ENCODE assay signal across 25 cellular contexts in the genomic region with DNA sequence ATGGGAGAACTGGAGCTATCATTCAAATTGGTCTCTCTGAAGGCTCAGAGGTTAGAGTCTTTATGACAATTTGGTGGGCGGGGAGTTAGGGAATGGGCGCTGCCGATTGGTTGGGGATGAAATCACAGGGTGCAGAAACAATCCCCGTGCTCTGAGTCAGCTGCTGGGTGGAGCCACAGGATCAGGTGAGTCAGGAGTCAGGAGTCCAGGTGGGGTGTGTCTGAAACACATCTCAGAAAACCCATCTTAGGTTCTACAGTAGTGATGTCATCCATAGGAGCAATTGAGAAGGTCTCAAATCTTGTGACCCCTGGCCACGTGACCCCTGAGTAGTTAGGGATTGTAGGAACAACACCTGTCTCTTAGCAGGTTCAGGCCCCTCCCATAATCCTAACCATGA. TPM values are rescaled to one million over a fixed set of nuclear protein-coding genes. Genes with fewer than 3 reads are reported as not detected.
DNase-seq lines count a peak whose midpoint lies in the region; ATAC-seq, FAIRE-seq and TF ChIP-seq lines count a peak whose summit lies in the region.
"Had no signal": no experiment of that assay in that cellular context is flagged by ENCODE, and none has a peak within 500 bp of the region (broad histone marks: within the 10 kb centered on the region; RNA-seq: fewer than 3 reads in every experiment).

No MANE protein-coding gene starts in this region.

- ATAC-seq in right cardiac atrium (no peak), left cardiac atrium (no peak)
- ATAC-seq: activated T-cell treated with anti-CD3 and anti-CD28 coated beads, Interleukin-2, amount 50 U/mL, for 4 hours; Panc1 had no signal

- WGBS in right cardiac atrium: 95% methylated on average over 5 of the region's 5 CpGs
- 81% methylated on average over 5 of the region's 5 CpGs; no CpG with 5 or more reads in 1 of the 2 experiments for WGBS in H1 (ENCODE audit: extremely low coverage in 1 of 2, insufficient coverage in 1 of 2, insufficient read length in 1 of 2, insufficient replicate concordance in 2 of 2, low coverage in 1 of 2, low lambda C conversion rate in 2 of 2, missing lambda C conversion rate in 1 of 2), 2 experiments

- no peak overlapping the region for H4K5ac ChIP-seq in H1 (ENCODE audit: insufficient read length, low read depth, low read length)

- no peaks in the 10 kb centered on the region for H3K9me2 ChIP-seq in MM.1S (replicated peaks; ENCODE audit: insufficient read depth, low read length)
- H3K9me2 ChIP-seq: SK-N-SH had no signal

- no peak overlapping the region for H4K8ac ChIP-seq in H1 (ENCODE audit: extremely low read depth, insufficient read depth, low read length)

- H3K9ac ChIP-seq in H1 (replicated peaks in 1 of 4; ENCODE audit: extremely low read depth in 1 of 4, low read depth in 3 of 4, low read length in 3 of 4) (no peak overlapping the region), MM.1S (ENCODE audit: low read length) (no peak overlapping the region)
- H3K9ac ChIP-seq: SK-N-SH had no signal

- no peak for TF ChIP-seq EP300 in H1 (IDR thresholded peaks at IDR 0.05; ENCODE audit: borderline replicate concordance in 1 of 2, low read depth in 2 of 2, low read length in 2 of 2)

- H3K23ac ChIP-seq in H1 (ENCODE audit: insufficient read length): no peak overlapping the region

- peak overlapping the region; percentile 83; the same call in 1 of the 2 replicates for H2BK12ac ChIP-seq in H1 (ENCODE audit: low read depth, low read length)

- H3K56ac ChIP-seq in H1 (replicated peaks; ENCODE audit: insufficient read length, low read depth, low read length): no peak overlapping the region

- H3K79me1 ChIP-seq in H1 (ENCODE audit: low read depth, low read length): no peaks in the 10 kb centered on the region

- H3K9me3 ChIP-seq in right cardiac atrium (ENCODE audit: control insufficient read depth, low read length) (no peaks in the 10 kb centered on the region), H1 (ENCODE audit: insufficient read depth in 2 of 2, low read depth in 1 of 2, low read length in 1 of 2) (peaks cover 10 to 13% of the 10 kb centered on the region in 2 experiments; a peak in 3 of 4 replicates), muscle layer of duodenum (ENCODE audit: control insufficient read depth in 1 of 2, low read length in 2 of 2) (no peaks in the 10 kb centered on the region), MM.1S (replicated peaks; ENCODE audit: insufficient read depth, low read length) (no peaks in the 10 kb centered on the region)
- H3K9me3 ChIP-seq: SK-N-SH, suprapubic skin had no signal

- H3K79me2 ChIP-seq in H1 (ENCODE audit: control insufficient read depth in 1 of 2, insufficient read depth in 2 of 2, low read length in 2 of 2) (no peaks in the 10 kb centered on the region), MM.1S (ENCODE audit: low read length) (no peaks in the 10 kb centered on the region)

- H2BK5ac ChIP-seq in H1 (ENCODE audit: low read depth, low read length): peak overlapping the region; percentile 62; the same call in 1 of the 2 replicates

- no peak overlapping the region for H2BK120ac ChIP-seq in H1 (replicated peaks; ENCODE audit: low read depth, low read length)

- CTCF ChIA-PET in H1 (lab: Charles Lee; ENCODE audit: partially characterized antibody): interaction anchor here (4.3 kb wide), 1 partner anchor 10 kb away, joined by 32 read pairs; no protein-coding TSS in a partner anchor

- H3K27ac ChIP-seq in right cardiac atrium (ENCODE audit: low read length) (peak overlapping the region; percentile 55), H1 (ENCODE audit: low read depth, low read length) (no peak overlapping the region), muscle layer of duodenum (ENCODE audit: low read length) (peak overlapping the region; percentile 39), MM.1S (ENCODE audit: low read length) (no peak overlapping the region)
- H3K27ac ChIP-seq: suprapubic skin had no signal

- H3K27me3 ChIP-seq in right cardiac atrium (ENCODE audit: control insufficient read depth, insufficient read depth): no peaks in the 10 kb centered on the region
- H3K27me3 ChIP-seq in H1 (replicated peaks in 1 of 4; ENCODE audit: control insufficient read depth in 3 of 4, extremely low read depth in 1 of 4, insufficient read depth in 3 of 4, low read length in 3 of 4): peaks cover 0 to 2% (median 0%) of the 10 kb centered on the region in 4 experiments; a peak in 1 of 7 replicates
- no peaks in the 10 kb centered on the region for H3K27me3 ChIP-seq in muscle layer of duodenum (ENCODE audit: low read depth, low read length)
- no peaks in the 10 kb centered on the region for H3K27me3 ChIP-seq in MM.1S (replicated peaks; ENCODE audit: insufficient read depth, low read length)

- intact Hi-C loops in right cardiac atrium (cut with DNase I): loop anchor here in 3 of 4 donors (5.0 to 10.0 kb wide), 4 partner anchors 183 to 385 kb away; no protein-coding TSS in a partner anchor
- intact Hi-C loops in left cardiac atrium (cut with DNase I): loop anchor here in 1 of 2 donors (10.0 kb wide), 1 partner anchor 383 kb away; no protein-coding TSS in a partner anchor

- H3K36me3 ChIP-seq in H1 (ENCODE audit: control insufficient read depth in 2 of 4, insufficient read depth in 4 of 4, low read length in 3 of 4) (peaks cover 0 to 2% (median 0%) of the 10 kb centered on the region in 4 experiments; a peak in 1 of 8 replicates), muscle layer of duodenum (ENCODE audit: control insufficient read depth in 1 of 2, insufficient read depth in 2 of 2, low read length in 2 of 2) (no peaks in the 10 kb centered on the region), MM.1S (replicated peaks; ENCODE audit: insufficient read depth, low read length) (no peaks in the 10 kb centered on the region)
- H3K36me3 ChIP-seq: suprapubic skin had no signal

- H2BK15ac ChIP-seq in H1 (ENCODE audit: low read length): peak overlapping the region; percentile 25; the same call in 1 of the 2 replicates

- TF ChIP-seq CTCF in H1 (IDR thresholded peaks at IDR 0.05; ENCODE audit: control extremely low read depth in 1 of 3, insufficient read depth in 1 of 3, low read depth in 1 of 3, low read length in 3 of 3) (no peak), MM.1S (IDR thresholded peaks at IDR 0.05; ENCODE audit: low read length) (no peak)

- peak overlapping the region; percentile 24; the same call in 1 of the 2 replicates for H2AK5ac ChIP-seq in H1 (ENCODE audit: low read depth, low read length)

- H3F3A ChIP-seq in MM.1S (ENCODE audit: insufficient read depth, low read length): no peaks in the 10 kb centered on the region

- no peak overlapping the region for H3K4ac ChIP-seq in H1 (replicated peaks; ENCODE audit: insufficient read length, low read depth, low read length)

- POLR2A ChIA-PET in H1 (lab: Charles Lee; ENCODE audit: partially characterized antibody): interaction anchor here (0.6 kb wide), 1 partner anchor 410 kb away, joined by 4 read pairs; no protein-coding TSS in a partner anchor

- peak overlapping the region; percentile 34; the same call in 1 of the 2 replicates for H3K18ac ChIP-seq in H1 (ENCODE audit: extremely low read depth, low read length)

- TF ChIP-seq RAD21 in H1 (IDR thresholded peaks at IDR 0.05 in 1 of 2, conservative IDR thresholded peaks at IDR 0.05 in 1 of 2; ENCODE audit: low read depth in 2 of 2, low read length in 2 of 2): no peak

- TF ChIP-seq POLR2A in H1 (IDR thresholded peaks at IDR 0.05; ENCODE audit: control extremely low read depth in 1 of 2, low read depth in 2 of 2, low read length in 2 of 2): no peak

- no peak overlapping the region for H2AFZ ChIP-seq in H1 (ENCODE audit: low read length)
- no peak overlapping the region for H2AFZ ChIP-seq in MM.1S (ENCODE audit: low read length)

- no peak overlapping the region for H3K4me3 ChIP-seq in right cardiac atrium (ENCODE audit: low read length)
- no peak overlapping the region for H3K4me3 ChIP-seq in H1 (ENCODE audit: extremely low read depth in 1 of 4, insufficient read depth in 2 of 4, low read depth in 3 of 4, low read length in 4 of 4)
- no peak overlapping the region for H3K4me3 ChIP-seq in muscle layer of duodenum (ENCODE audit: low read depth in 1 of 2, low read length in 2 of 2)
- H3K4me3 ChIP-seq in MM.1S (ENCODE audit: low read length): no peak overlapping the region
- H3K4me3 ChIP-seq: lung, suprapubic skin had no signal

- no peaks in the 10 kb centered on the region for H4K20me1 ChIP-seq in H1 (replicated peaks in 1 of 2; ENCODE audit: control insufficient read depth in 1 of 2, insufficient read depth in 2 of 2, low read length in 2 of 2)
- H4K20me1 ChIP-seq in MM.1S (ENCODE audit: insufficient read depth, low read length): no peaks in the 10 kb centered on the region

- no peak for FAIRE-seq in H1 (lab: Jason Lieb, UNC)
- FAIRE-seq: astrocyte, HTR-8/SVneo had no signal

- no peak overlapping the region for H3K14ac ChIP-seq in H1 (ENCODE audit: insufficient read length)

- H3K4me2 ChIP-seq in H1 (ENCODE audit: insufficient read depth in 1 of 2, low read depth in 2 of 2, low read length in 2 of 2): no peak overlapping the region
- no peak overlapping the region for H3K4me2 ChIP-seq in MM.1S (ENCODE audit: low read depth, low read length)
- H3K4me2 ChIP-seq: SK-N-SH had no signal

- peak overlapping the region; percentile 49; the same call in 1 of the 2 replicates for H2BK20ac ChIP-seq in H1 (ENCODE audit: low read length)

- H4K91ac ChIP-seq in H1 (replicated peaks; ENCODE audit: insufficient read length, low read length): peak overlapping the region; percentile 14

- DNase-seq in right cardiac atrium (no peak), left cardiac atrium (no peak), H1 (ENCODE audit: low read depth in 1 of 2, low spot score in 2 of 2) (no peak), cerebellum (ENCODE audit: low spot score) (no peak), MM.1S (no peak), HCEC 1CT (no peak)
- DNase-seq: activated CD8-positive, alpha-beta memory T cell treated with anti-CD3 and anti-CD28 coated beads for 24 hours; activated naive CD4-positive, alpha-beta T cell treated with anti-CD3 and anti-CD28 coated beads, Interleukin-2, amount 50 U/mL, for 16 hours; activated T-cell treated with anti-CD3 and anti-CD28 coated beads, Interleukin-2, amount 50 U/mL, for 4 hours; effector memory CD4-positive, alpha-beta T cell; immature natural killer cell; Kasumi-1; NCI-H1092 treated with DMSO at 0.1 percent for 48 hours; NCI-H2029 treated with DMSO at 0.1 percent for 48 hours; NCI-H446; occipital lobe; retina; SK-N-SH; stimulated activated CD4-positive, alpha-beta T cell treated with anti-CD3 and anti-CD28 coated beads, Interleukin-15, amount 100 ng/mL, for 24 hours had no signal

- no peaks in the 10 kb centered on the region for H3K23me2 ChIP-seq in H1 (ENCODE audit: low read depth, low read length)

- H3K4me1 ChIP-seq in right cardiac atrium (ENCODE audit: control insufficient read depth, insufficient read depth, low read length) (peaks cover 7% of the 10 kb centered on the region), H1 (replicated peaks in 1 of 4; ENCODE audit: control insufficient read depth in 3 of 4, insufficient read depth in 4 of 4, low read length in 3 of 4) (peaks cover 13 to 34% (median 27%) of the 10 kb centered on the region in 4 experiments), muscle layer of duodenum (ENCODE audit: control insufficient read depth in 1 of 2, insufficient read depth in 2 of 2, low read length in 2 of 2) (peaks cover 12 to 26% of the 10 kb centered on the region in 2 donors), MM.1S (ENCODE audit: low read length) (no peaks in the 10 kb centered on the region)

RNA-seq across cellular contexts. Expression of a gene that starts 41.6 kb away (rescaled TPM):
- total RNA-seq in right cardiac atrium: 1 to 10 TPM; 4.9 to 8.2 (median 7.3) TPM
- polyA plus RNA-seq in right cardiac atrium: 1.6 TPM
- 1 to 10 TPM; 5.3 to 8.6 TPM for total RNA-seq in left cardiac atrium
- 2.0 and 2.6 TPM in 2 replicates for total RNA-seq in H1 (2021; fragmentation: NEBNext Ultra II Directional; extraction: Animal tissue kit (Norgen Biotek cat#: 25700))
- polyA plus RNA-seq in H1 (2011; rRNA removed): 0.72 and 1.00 TPM in 2 replicates
- 1.3 TPM for polyA plus RNA-seq in H1 (2011; cell fraction: cytosol; rRNA removed)
- polyA plus RNA-seq in H1 (2011; cell fraction: nucleus; rRNA removed): 0.77 TPM
- polyA plus RNA-seq in H1 (2012, experiment 1 of 2): 0.72 to 2.6 TPM (median 1.2 TPM) in 4 replicates
- polyA plus RNA-seq in H1 (2012, experiment 2 of 2): 0.17 TPM
- 1.4 TPM for polyA plus RNA-seq in H1 (2013, experiment 1 of 2)
- 1.4 TPM for polyA plus RNA-seq in H1 (2013, experiment 2 of 2)
- polyA minus RNA-seq in H1 (2011; rRNA and poly(A)+ RNA removed): 2.7 and 3.6 TPM in 2 replicates
- polyA minus RNA-seq in H1 (2011; cell fraction: cytosol; rRNA and poly(A)+ RNA removed): 1.4 TPM
- polyA minus RNA-seq in H1 (2011; cell fraction: nucleus; rRNA and poly(A)+ RNA removed): 2.6 TPM
- total RNA-seq in cerebellum: 1.00 TPM

Comparison
In these comparisons a context has a peak if more than half of its experiments do, and no peak if none do; other contexts are left out.
1. H3K27ac ChIP-seq: peak in right cardiac atrium (single experiment) and muscle layer of duodenum (single experiment); none in H1 (single experiment) and MM.1S (single experiment).